8 cellular contexts compared by ENCODE assay signal in genomic region chr17:1487939-1488825, GRCh38. TPM values are rescaled to one million over a fixed set of nuclear protein-coding genes. Genes with fewer than 3 reads are reported as not detected.
DNase-seq lines count a peak whose midpoint lies in the region; TF ChIP-seq lines count a peak whose summit lies in the region.

No MANE protein-coding gene starts in this region.

- CTCF ChIA-PET in HEK293T (lab: Yijun Ruan, JAX) (interaction anchor here (0.8 kb wide), 1 partner anchor 123 kb away, joined by 3 read pairs; no protein-coding TSS in a partner anchor), OCI-LY7 (lab: Charles Lee; ENCODE audit: unreplicated experiment) (no interaction called here)

- peak overlapping the region; percentile 76 for H3K4me2 ChIP-seq in OCI-LY7 (ENCODE audit: low read length)

- H3K9me2 ChIP-seq in OCI-LY7 (ENCODE audit: insufficient read depth, low read length), result no peaks in the 10 kb centered on the region

- peak overlapping the region; percentile 66 for H3K4me3 ChIP-seq in OCI-LY7 (ENCODE audit: low read depth, low read length, poor library complexity, severe bottlenecking)
- H3K4me3 ChIP-seq in esophagus squamous epithelium, result peak overlapping the region; percentile 59 to 94 (median 62)
- peak overlapping the region; percentile 38 to 77 for H3K4me3 ChIP-seq in muscle layer of colon (ENCODE audit: low read depth in 1 of 2, low read length in 2 of 2)

- no peaks in the 10 kb centered on the region for H3K27me3 ChIP-seq in esophagus squamous epithelium
- H3K27me3 ChIP-seq in muscle layer of colon (ENCODE audit: control insufficient read depth in 1 of 2, insufficient read depth in 2 of 2, low read length in 2 of 2), result no peaks in the 10 kb centered on the region

- WGBS in esophagus squamous epithelium, 2 donors, result 14 to 51% methylated on average over 2 to 24 of the region's 72 CpGs

- peak; percentile 15 for DNase-seq in COLO668 (lab: John Stamatoyannopoulos, UW; ENCODE audit: unreplicated experiment)
- peak; percentile 84 for DNase-seq in HEK293T (ENCODE audit: extremely low spot score)
- peak; percentile 75 for DNase-seq in OCI-LY7 (ENCODE audit: low spot score)
- peak; percentile 34 to 65 for DNase-seq in activated T-helper 1 cell treated with anti-CD3 and anti-CD28 coated beads, Interleukin-2, amount 50 U/mL, for 16 hours (ENCODE audit: low read depth in 1 of 2, low spot score in 1 of 2)
- no peak for DNase-seq in esophagus squamous epithelium (lab: John Stamatoyannopoulos, UW)
- peak; percentile 54 to 56 for DNase-seq in stimulated activated CD8-positive, alpha-beta memory T cell treated with anti-CD3 and anti-CD28 coated beads, Interleukin-7, amount 100 ng/mL, for 1 hour (ENCODE audit: low read depth in 2 of 2)
- DNase-seq in NCI-H446 treated with DMSO at 0.1 percent for 48 hours (lab: John Stamatoyannopoulos, UW), result no peak

- no peaks in the 10 kb centered on the region for H3K9me3 ChIP-seq in OCI-LY7 (ENCODE audit: low read length)
- no peaks in the 10 kb centered on the region for H3K9me3 ChIP-seq in esophagus squamous epithelium
- H3K9me3 ChIP-seq in muscle layer of colon (ENCODE audit: low read length), result no peaks in the 10 kb centered on the region

- no TSS peak for BruUV-seq in OCI-LY7 (replicated peaks; lab: Mats Ljungman, UMichigan)

- POLR2A ChIA-PET in HEK293T (lab: Yijun Ruan, JAX) (interaction anchor here (0.6 to 3.7 kb wide), 4 partner anchors 25 to 88 kb away, joined by 3 to 18 read pairs (median 4); partner anchors contain the start of genes CRK, INPP5K and YWHAE), OCI-LY7 (lab: Charles Lee) (interaction anchor here (0.6 to 1.1 kb wide), 2 partner anchors 10 to 90 kb away, joined by 3 read pairs; no protein-coding TSS in a partner anchor)

- 0 out of 2 replicates have a peak, but pooled peaks cover 4% of the 10 kb centered on the region for H3K36me3 ChIP-seq in OCI-LY7 (ENCODE audit: insufficient read depth, low read length)
- H3K36me3 ChIP-seq in esophagus squamous epithelium, result peaks cover 6 to 12% (median 8%) of the 10 kb centered on the region in 3 donors
- H3K36me3 ChIP-seq in muscle layer of colon (ENCODE audit: insufficient read depth, low read length), result peaks cover 5% of the 10 kb centered on the region

- H3K79me2 ChIP-seq in OCI-LY7 (ENCODE audit: insufficient read depth, low read depth, low read length), result no peaks in the 10 kb centered on the region; the same call in 1 of the 2 replicates

- H4K20me1 ChIP-seq in OCI-LY7 (ENCODE audit: insufficient read depth, low read length), result no peaks in the 10 kb centered on the region

- H3K4me1 ChIP-seq in OCI-LY7 (ENCODE audit: insufficient read depth, low read length, poor library complexity, severe bottlenecking), result peaks cover 58% of the 10 kb centered on the region
- H3K4me1 ChIP-seq in esophagus squamous epithelium, result peaks cover 55 to 87% (median 57%) of the 10 kb centered on the region in 3 donors
- peaks cover 51% of the 10 kb centered on the region for H3K4me1 ChIP-seq in muscle layer of colon (ENCODE audit: insufficient read depth, low read length)

- intact Hi-C loops in OCI-LY7 (cut with micrococcal nuclease; ENCODE audit: unreplicated experiment) (no loop called here), esophagus squamous epithelium (cut with DNase I) (no loop called here)

- H3K27ac ChIP-seq in OCI-LY7 (ENCODE audit: low read depth, low read length, poor library complexity, severe bottlenecking) (peak overlapping the region; percentile 89), esophagus squamous epithelium (peak overlapping the region; percentile 94 to 98 (median 96)), muscle layer of colon (ENCODE audit: low read depth, low read length) (peak overlapping the region; percentile 94)

- TF ChIP-seq POLR2A in esophagus squamous epithelium (IDR thresholded peaks at IDR 0.05), result peak in 2 of 4 donors; percentile 32 to 69

- peak overlapping the region; percentile 33 for H2AFZ ChIP-seq in OCI-LY7 (ENCODE audit: low read length)

- TF ChIP-seq CTCF in OCI-LY7 (conservative IDR thresholded peaks at IDR 0.05; ENCODE audit: low read length) (no peak), esophagus squamous epithelium (IDR thresholded peaks at IDR 0.05) (peak in 4 of 6 experiments; percentile 7 to 27 (median 10))

- H3K9ac ChIP-seq in muscle layer of colon (ENCODE audit: low read length), result peak overlapping the region; percentile 74

TF ChIP-seq in HEK293T, 16 proteins besides CTCF, POLR2A, EP300 and RAD21:
- TF ChIP-seq FOXK2 (IDR thresholded peaks at IDR 0.05) (no peak), HDGF (IDR thresholded peaks at IDR 0.05; ENCODE audit: borderline replicate concordance) (0 out of 2 replicates have a peak, but pooled peaks have one; percentile 36), TARDBP (IDR thresholded peaks at IDR 0.05) (no peak), NFRKB (IDR thresholded peaks at IDR 0.05) (no peak)

RNA-seq across cellular contexts. Expression of gene MYO1C, which starts 4.3 kb away (rescaled TPM):
- 16.1 and 17.2 TPM in 2 replicates for total RNA-seq in OCI-LY7 (2014; rRNA removed; shearing (Covaris generic))
- 70.5 and 74.4 TPM in 2 replicates for total RNA-seq in OCI-LY7 (2022)
- 10 to 100 TPM; 62.0 to 80.5 (median 64.2) TPM for total RNA-seq in esophagus squamous epithelium

RNA-seq across cellular contexts. Expression of gene INPP5K, which starts 28.2 kb away (rescaled TPM):
- total RNA-seq in OCI-LY7 (2014; rRNA removed; shearing (Covaris generic)), result 23.4 and 28.8 TPM in 2 replicates
- 40.7 and 47.0 TPM in 2 replicates for total RNA-seq in OCI-LY7 (2022)
- 10 to 100 TPM; 18.4 to 44.3 (median 35.0) TPM for total RNA-seq in esophagus squamous epithelium

RNA-seq across cellular contexts. Expression of gene CRK, which starts 32.1 kb away (rescaled TPM):
- 30.5 and 32.0 TPM in 2 replicates for total RNA-seq in OCI-LY7 (2014; rRNA removed; shearing (Covaris generic))
- total RNA-seq in OCI-LY7 (2022) (30.4 TPM in 2 replicates), esophagus squamous epithelium (10 to 100 TPM; 33.8 to 59.3 (median 51.2) TPM)

Comparison
In these comparisons a context has a peak if more than half of its experiments do, and no peak if none do; other contexts are left out.
1. DNase-seq: peak in COLO668 (single experiment), HEK293T (single experiment), OCI-LY7 (single experiment), activated T-helper 1 cell treated with anti-CD3 and anti-CD28 coated beads, Interleukin-2, amount 50 U/mL, for 16 hours (2 of 2) and stimulated activated CD8-positive, alpha-beta memory T cell treated with anti-CD3 and anti-CD28 coated beads, Interleukin-7, amount 100 ng/mL, for 1 hour (2 of 2); none in esophagus squamous epithelium (single experiment) and NCI-H446 treated with DMSO at 0.1 percent for 48 hours (single experiment).
2. Peak in every context shown above with its lines, with median percentiles within 50 percentile points of each other: H3K27ac ChIP-seq and H3K4me3 ChIP-seq.